Comparison of ENCODE assay signal across 8 cellular contexts in genomic region chr2:145980318-145980717, GRCh38.
"Had no signal": no experiment of that assay in that cellular context is flagged by ENCODE, and none has a peak within 500 bp of the region (broad histone marks: within the 10 kb centered on the region; RNA-seq: fewer than 3 reads in every experiment).

No MANE protein-coding gene starts in this region.

- H3K9me3 ChIP-seq: HAP-1 had no signal

- FAIRE-seq: HepG2 had no signal

- H3K36me3 ChIP-seq: HAP-1 had no signal

- H3K4me3 Mint-ChIP-seq: HFFc6, IgD-negative memory B cell had no signal

- H3K4me1 Mint-ChIP-seq: IgD-negative memory B cell had no signal

- H3K27ac ChIP-seq: GM23248 had no signal

- ATAC-seq: HCT116, HepG2 had no signal

- H3K36me3 Mint-ChIP-seq: IgD-negative memory B cell had no signal

- H2AFZ ChIP-seq: GM23248 had no signal

- DNase-seq: GM23248, GOT3, H7, HFFc6 had no signal

- H3K4me1 ChIP-seq: HAP-1 had no signal

- H3K27ac Mint-ChIP-seq: HFFc6, IgD-negative memory B cell had no signal

- H3K9me3 Mint-ChIP-seq: HFFc6, IgD-negative memory B cell had no signal

- H3K4me3 ChIP-seq: GM23248, HAP-1 had no signal

- H3K9ac ChIP-seq: GM23248 had no signal
